In the genomic region with DNA sequence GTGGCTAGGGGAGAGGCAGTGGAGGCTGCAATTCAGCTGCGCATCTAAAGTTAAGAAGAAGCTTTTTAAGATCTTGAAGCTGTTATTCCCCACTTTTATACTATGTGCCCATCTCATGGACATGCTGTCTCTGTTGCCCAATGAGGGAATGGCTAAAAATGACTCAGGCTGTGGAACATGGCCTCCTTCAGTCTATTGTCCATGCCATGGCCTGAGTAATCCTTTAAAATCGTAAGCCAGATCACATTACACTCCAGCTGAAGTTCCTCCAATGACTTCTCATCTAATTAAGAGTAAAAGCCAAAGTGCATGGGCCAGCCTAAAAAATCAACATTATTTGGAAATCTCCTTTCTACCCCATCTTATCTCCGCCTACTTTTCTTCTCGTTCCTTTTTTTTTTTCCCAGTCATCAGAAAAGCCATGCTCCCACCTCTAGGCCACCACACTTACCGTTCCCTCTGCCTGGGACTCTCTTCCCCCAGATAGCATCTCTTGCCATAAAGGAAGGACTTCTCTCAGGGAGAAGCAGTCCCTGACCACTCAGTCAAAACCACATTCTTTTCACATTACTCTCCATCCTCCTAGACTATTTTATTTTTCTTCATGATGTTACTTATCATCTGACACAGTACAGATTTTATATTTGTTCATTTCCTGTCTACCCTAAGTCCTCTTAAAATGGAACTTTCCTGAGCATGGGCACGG, we compare ENCODE assay signal across 10 cellular contexts.
DNase-seq lines count a peak whose midpoint lies in the region; ATAC-seq, FAIRE-seq and TF ChIP-seq lines count a peak whose summit lies in the region.
"Had no signal": no experiment of that assay in that cellular context is flagged by ENCODE, and none has a peak within 500 bp of the region (broad histone marks: within the 10 kb centered on the region; RNA-seq: fewer than 3 reads in every experiment).

No MANE protein-coding gene starts in this region.

- peaks cover 35% of the 10 kb centered on the region for H3K4me1 Mint-ChIP-seq in astrocyte (ENCODE audit: low read depth, unreplicated experiment)

- WGBS in upper lobe of left lung, 2 donors = 63 to 69% methylated on average over 6 of the region's 6 CpGs
- 78 to 82% methylated on average over 6 of the region's 6 CpGs for WGBS in sigmoid colon, 2 donors

- no peaks in the 10 kb centered on the region for H3K79me2 ChIP-seq in astrocyte (ENCODE audit: insufficient read depth, low read length)

- POLR2A ChIA-PET in HEK293 (lab: Yijun Ruan, JAX) = no interaction called here

- TF ChIP-seq CTCF in HEK293 (tag by site-specific recombination; IDR thresholded peaks at IDR 0.05) = no peak
- no peak for TF ChIP-seq CTCF in astrocyte (IDR thresholded peaks at IDR 0.05; ENCODE audit: insufficient read depth, low read depth, low read length)
- no peak for TF ChIP-seq CTCF in upper lobe of left lung (IDR thresholded peaks at IDR 0.05)
- TF ChIP-seq CTCF in sigmoid colon (IDR thresholded peaks at IDR 0.05) = no peak

- no peak for TF ChIP-seq EP300 in upper lobe of left lung (IDR thresholded peaks at IDR 0.05)
- TF ChIP-seq EP300 in sigmoid colon (IDR thresholded peaks at IDR 0.05) = no peak

- no peak overlapping the region for H3K4me3 Mint-ChIP-seq in astrocyte (ENCODE audit: unreplicated experiment)
- H3K4me3 Mint-ChIP-seq: brain had no signal

- H4K20me1 ChIP-seq in astrocyte (ENCODE audit: insufficient read depth, low read length) = no peaks in the 10 kb centered on the region

- H3K27ac Mint-ChIP-seq in astrocyte (ENCODE audit: unreplicated experiment) = peak overlapping the region; percentile 23

- H3K36me3 ChIP-seq in HEK293 (ENCODE audit: control insufficient read depth in 2 of 2, insufficient read depth in 1 of 2, low read length in 2 of 2) = no peaks in the 10 kb centered on the region
- H3K36me3 ChIP-seq in astrocyte (ENCODE audit: insufficient read depth, low read length) = no peaks in the 10 kb centered on the region
- H3K36me3 ChIP-seq in upper lobe of left lung = no peaks in the 10 kb centered on the region
- no peaks in the 10 kb centered on the region for H3K36me3 ChIP-seq in sigmoid colon

- H3K9ac ChIP-seq in astrocyte (ENCODE audit: low read length) = peak overlapping the region; percentile 59

- peak overlapping the region; percentile 49 for H3K4me2 ChIP-seq in astrocyte (ENCODE audit: low read length)

- intact Hi-C loops in left cardiac atrium (cut with DNase I) (no loop called here), sigmoid colon (cut with DNase I) (no loop called here)

- H3K9me3 ChIP-seq in HEK293 (ENCODE audit: control insufficient read depth, insufficient read depth, low read depth, low read length) (no peaks in the 10 kb centered on the region), astrocyte (ENCODE audit: insufficient read depth, low read depth, low read length) (no peaks in the 10 kb centered on the region), upper lobe of left lung (no peaks in the 10 kb centered on the region), sigmoid colon (no peaks in the 10 kb centered on the region)

- H3K27ac ChIP-seq in HEK293 (ENCODE audit: extremely low read depth, low read depth, low read length) (no peak overlapping the region), astrocyte (ENCODE audit: low read depth, low read length) (peak overlapping the region; percentile 88), upper lobe of left lung (peak overlapping the region in 3 of 4 donors; percentile 13 to 68 (median 55)), sigmoid colon (peak overlapping the region in 2 of 4 donors; percentile 21 to 49)

- H3K36me3 Mint-ChIP-seq in astrocyte (ENCODE audit: low read depth, unreplicated experiment) = peaks cover 1% of the 10 kb centered on the region

- H3K4me1 ChIP-seq in HEK293 (ENCODE audit: control insufficient read depth, insufficient read depth, low read length) (peaks cover 5% of the 10 kb centered on the region; the same call in 1 of the 2 replicates), astrocyte (ENCODE audit: insufficient read depth, low read length) (peaks cover 23% of the 10 kb centered on the region), upper lobe of left lung (peaks cover 0 to 3% (median 0%) of the 10 kb centered on the region in 4 donors), sigmoid colon (peaks cover 0 to 10% (median 5%) of the 10 kb centered on the region in 4 donors)

- peak overlapping the region; percentile 7 for H2AFZ ChIP-seq in astrocyte (ENCODE audit: low read depth, low read length)

- H3K4me3 ChIP-seq in HEK293 (ENCODE audit: low read depth, low read length) (no peak overlapping the region), astrocyte (ENCODE audit: insufficient read depth, low read depth, low read length) (no peak overlapping the region), upper lobe of left lung (no peak overlapping the region), sigmoid colon (no peak overlapping the region)

- ATAC-seq in left cardiac atrium (peak; percentile 38 to 89), upper lobe of left lung (ENCODE audit: low FRiP score in 2 of 2) (peak; percentile 70 to 89), HG03354 (IDR thresholded peaks at IDR 0.05; ENCODE audit: poor library complexity, severe bottlenecking, unreplicated experiment) (no peak)

- TF ChIP-seq POLR2A in upper lobe of left lung (IDR thresholded peaks at IDR 0.05) (no peak), sigmoid colon (IDR thresholded peaks at IDR 0.05) (no peak)

- peaks cover 3% of the 10 kb centered on the region for H3K9me3 Mint-ChIP-seq in astrocyte (ENCODE audit: unreplicated experiment)
- H3K9me3 Mint-ChIP-seq: brain had no signal

- H3K27me3 ChIP-seq in astrocyte (ENCODE audit: insufficient read depth, low read length) (no peaks in the 10 kb centered on the region), upper lobe of left lung (no peaks in the 10 kb centered on the region), sigmoid colon (no peaks in the 10 kb centered on the region)

- peak; percentile 95 for DNase-seq in astrocyte (ENCODE audit: low read depth)
- DNase-seq in left cardiac atrium = no peak
- DNase-seq in upper lobe of left lung = no peak
- DNase-seq in NCI-H1105 treated with DMSO at 0.1 percent for 48 hours (lab: John Stamatoyannopoulos, UW) = no peak
- DNase-seq in sigmoid colon = no peak
- DNase-seq: GDM1, hypothalamus had no signal

- H3K27me3 Mint-ChIP-seq in astrocyte (ENCODE audit: low read depth, unreplicated experiment) = no peaks in the 10 kb centered on the region

- CTCF ChIA-PET in HEK293 (lab: Yijun Ruan, JAX) = no interaction called here

- peak; percentile 95 for FAIRE-seq in astrocyte (lab: Jason Lieb, UNC)

TF ChIP-seq in HEK293, 187 proteins besides CTCF, POLR2A, EP300 and RAD21:
- TF ChIP-seq ZNF600 (tag by site-specific recombination; IDR thresholded peaks at IDR 0.05) = no peak
- TF ChIP-seq ZNF146 (tag by site-specific recombination; IDR thresholded peaks at IDR 0.05) = no peak
- TF ChIP-seq YY1 (tag by site-specific recombination; IDR thresholded peaks at IDR 0.05) = no peak
- TF ChIP-seq, protein P1, sequence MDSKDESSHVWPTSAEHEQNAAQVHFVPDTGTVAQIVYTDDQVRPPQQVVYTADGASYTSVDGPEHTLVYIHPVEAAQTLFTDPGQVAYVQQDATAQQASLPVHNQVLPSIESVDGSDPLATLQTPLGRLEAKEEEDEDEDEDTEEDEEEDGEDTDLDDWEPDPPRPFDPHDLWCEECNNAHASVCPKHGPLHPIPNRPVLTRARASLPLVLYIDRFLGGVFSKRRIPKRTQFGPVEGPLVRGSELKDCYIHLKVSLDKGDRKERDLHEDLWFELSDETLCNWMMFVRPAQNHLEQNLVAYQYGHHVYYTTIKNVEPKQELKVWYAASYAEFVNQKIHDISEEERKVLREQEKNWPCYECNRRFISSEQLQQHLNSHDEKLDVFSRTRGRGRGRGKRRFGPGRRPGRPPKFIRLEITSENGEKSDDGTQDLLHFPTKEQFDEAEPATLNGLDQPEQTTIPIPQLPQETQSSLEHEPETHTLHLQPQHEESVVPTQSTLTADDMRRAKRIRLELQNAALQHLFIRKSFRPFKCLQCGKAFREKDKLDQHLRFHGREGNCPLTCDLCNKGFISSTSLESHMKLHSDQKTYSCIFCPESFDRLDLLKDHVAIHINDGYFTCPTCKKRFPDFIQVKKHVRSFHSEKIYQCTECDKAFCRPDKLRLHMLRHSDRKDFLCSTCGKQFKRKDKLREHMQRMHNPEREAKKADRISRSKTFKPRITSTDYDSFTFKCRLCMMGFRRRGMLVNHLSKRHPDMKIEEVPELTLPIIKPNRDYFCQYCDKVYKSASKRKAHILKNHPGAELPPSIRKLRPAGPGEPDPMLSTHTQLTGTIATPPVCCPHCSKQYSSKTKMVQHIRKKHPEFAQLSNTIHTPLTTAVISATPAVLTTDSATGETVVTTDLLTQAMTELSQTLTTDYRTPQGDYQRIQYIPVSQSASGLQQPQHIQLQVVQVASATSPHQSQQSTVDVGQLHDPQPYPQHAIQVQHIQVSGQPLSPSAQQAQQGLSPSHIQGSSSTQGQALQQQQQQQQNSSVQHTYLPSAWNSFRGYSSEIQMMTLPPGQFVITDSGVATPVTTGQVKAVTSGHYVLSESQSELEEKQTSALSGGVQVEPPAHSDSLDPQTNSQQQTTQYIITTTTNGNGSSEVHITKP (tag by site-specific recombination; IDR thresholded peaks at IDR 0.05) = 0 out of 2 replicates have a peak, but pooled peaks have one; percentile 44
- peak; percentile 24; the same call in 1 of the 2 replicates for TF ChIP-seq MZF1 (tag by site-specific recombination; IDR thresholded peaks at IDR 0.05; ENCODE audit: borderline replicate concordance)
